In the genomic region with DNA sequence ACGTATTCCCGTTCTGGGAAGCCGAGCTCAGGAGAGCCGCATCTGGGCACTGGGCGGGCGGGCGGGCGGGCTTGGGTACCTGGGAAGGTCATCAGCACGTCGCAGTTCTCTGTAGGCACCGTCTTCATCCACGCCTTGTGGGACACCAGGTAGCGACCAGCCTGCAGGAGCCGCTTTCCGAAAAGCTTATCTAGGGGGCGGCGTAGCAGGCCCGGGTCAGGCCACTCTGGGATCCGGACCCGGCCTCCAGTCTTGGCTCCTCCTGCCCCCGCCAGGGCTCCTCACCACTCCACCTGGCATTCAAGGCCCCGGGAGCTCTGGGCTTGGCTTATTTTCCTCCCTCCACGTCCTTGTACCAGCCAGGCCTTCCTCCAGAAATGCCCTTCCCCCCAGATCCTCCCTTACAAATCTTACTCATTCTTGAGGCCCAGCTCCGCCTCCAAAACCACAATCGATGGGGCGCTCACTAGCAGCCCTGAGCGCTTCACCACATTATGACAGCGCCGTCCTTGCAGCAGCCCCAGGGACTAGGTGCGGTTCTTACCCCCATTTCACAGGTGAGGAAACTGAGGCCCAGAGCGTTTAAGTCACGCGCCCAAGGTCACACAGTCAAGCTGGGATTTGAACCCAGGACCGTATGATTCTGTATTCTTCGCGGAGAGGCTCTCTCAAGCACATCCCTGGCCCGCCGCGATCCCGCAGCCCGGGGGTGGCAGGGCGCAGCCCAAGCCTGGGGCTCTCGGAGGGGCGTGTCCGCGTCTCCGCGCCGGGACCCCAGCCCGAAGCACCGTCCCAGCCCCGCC, we compare ENCODE assay signal across 8 cellular contexts. TPM values are rescaled to one million over a fixed set of nuclear protein-coding genes. Genes with fewer than 3 reads are reported as not detected.
DNase-seq lines count a peak whose midpoint lies in the region; ATAC-seq and TF ChIP-seq lines count a peak whose summit lies in the region.

No MANE protein-coding gene starts in this region.

- no peaks in the 10 kb centered on the region; the same call in 1 of the 2 replicates for H3K36me3 ChIP-seq in H7 (replicated peaks; ENCODE audit: control insufficient read depth, insufficient read depth, low read length)

- no peaks in the 10 kb centered on the region for H3K27me3 Mint-ChIP-seq in T-helper 17 cell

- peaks cover 23% of the 10 kb centered on the region for H3K4me1 Mint-ChIP-seq in T-helper 17 cell

- H3K36me3 Mint-ChIP-seq in T-helper 17 cell (ENCODE audit: low read depth): peaks cover 2% of the 10 kb centered on the region

- TF ChIP-seq CTCF in AG10803 (conservative IDR thresholded peaks at IDR 0.05; ENCODE audit: low read length): no peak

- intact Hi-C loops in sciatic nerve (cut with DNase I): no loop called here

- DNase-seq in AG10803 (ENCODE audit: low read depth) (peak; percentile 81), H7 (peak; percentile 89), T-helper 17 cell (peak in 2 of 3 donors; percentile 51 to 53), inferior parietal cortex (ENCODE audit: extremely low spot score) (peak; percentile 47), sciatic nerve (ENCODE audit: low spot score) (no peak), hippocampal formation (lab: John Stamatoyannopoulos, UW) (no peak)
- DNase-seq in stimulated activated CD4-positive, alpha-beta T cell treated with anti-CD3 and anti-CD28 coated beads, Interleukin-4, amount 100 ng/mL, for 24 hours: peak; percentile 85

- ATAC-seq in T-helper 17 cell: peak; percentile 29
- ATAC-seq in sciatic nerve: no peak

- H3K9me3 ChIP-seq in T-helper 17 cell (ENCODE audit: control insufficient read depth, low read length, poor library complexity, severe bottlenecking): no peaks in the 10 kb centered on the region

- peaks cover 12% of the 10 kb centered on the region for H3K27me3 ChIP-seq in H7 (ENCODE audit: control insufficient read depth, insufficient read depth, low read length)

- H3K4me3 ChIP-seq in AG10803 (ENCODE audit: low read length) (peak overlapping the region; percentile 67), H7 (ENCODE audit: insufficient read depth, low read depth, low read length) (peak overlapping the region; percentile 80)

- H3K27ac ChIP-seq in angular gyrus (ENCODE audit: low read depth, low read length): peak overlapping the region; percentile 60

- peak overlapping the region; percentile 92 for H3K4me3 Mint-ChIP-seq in T-helper 17 cell

- H3K27ac Mint-ChIP-seq in T-helper 17 cell: no peak overlapping the region

RNA-seq across cellular contexts. Expression of a gene that starts 0.8 kb away (rescaled TPM):
- total RNA-seq in H7 (2014; rRNA removed; shearing (Covaris generic)): 6.9 and 7.5 TPM in 2 replicates
- 10 to 100 TPM; 15.9 to 17.7 TPM for total RNA-seq in T-helper 17 cell
- 14.8 TPM for total RNA-seq in sciatic nerve

RNA-seq across cellular contexts. Expression of a gene that starts 3.5 kb away (rescaled TPM):
- total RNA-seq in H7 (2014; rRNA removed; shearing (Covaris generic)): 63.0 and 64.9 TPM in 2 replicates
- total RNA-seq in T-helper 17 cell (10 to 100 TPM; 27.5 to 33.3 TPM), sciatic nerve (22.0 TPM)

RNA-seq across cellular contexts. Expression of a gene that starts 24.4 kb away (rescaled TPM):
- total RNA-seq in H7 (2014; rRNA removed; shearing (Covaris generic)): 32.8 and 50.8 TPM in 2 replicates
- total RNA-seq in T-helper 17 cell (10 to 100 TPM; 40.3 to 50.3 TPM), sciatic nerve (29.4 TPM)

RNA-seq across cellular contexts. Expression of a gene that starts 28.1 kb away (rescaled TPM):
- 76.7 and 121 TPM in 2 replicates for total RNA-seq in H7 (2014; rRNA removed; shearing (Covaris generic))
- total RNA-seq in T-helper 17 cell (10 to 100 TPM; 47.0 to 47.1 TPM), sciatic nerve (55.0 TPM)

RNA-seq across cellular contexts. Expression of a gene that starts 30.6 kb away (rescaled TPM):
- 13.6 and 15.1 TPM in 2 replicates for total RNA-seq in H7 (2014; rRNA removed; shearing (Covaris generic))
- 1 to 10 TPM; 5.0 to 7.1 TPM for total RNA-seq in T-helper 17 cell
- total RNA-seq in sciatic nerve: 14.9 TPM

Comparison
In these comparisons a context has a peak if more than half of its experiments do, and no peak if none do; other contexts are left out.
1. DNase-seq: peak in AG10803 (single experiment), H7 (single experiment), T-helper 17 cell (2 of 3), inferior parietal cortex (single experiment) and stimulated activated CD4-positive, alpha-beta T cell treated with anti-CD3 and anti-CD28 coated beads, Interleukin-4, amount 100 ng/mL, for 24 hours (single experiment); none in sciatic nerve (single experiment) and hippocampal formation (0 of 2).